8 cellular contexts compared by ENCODE assay signal in the genomic region with DNA sequence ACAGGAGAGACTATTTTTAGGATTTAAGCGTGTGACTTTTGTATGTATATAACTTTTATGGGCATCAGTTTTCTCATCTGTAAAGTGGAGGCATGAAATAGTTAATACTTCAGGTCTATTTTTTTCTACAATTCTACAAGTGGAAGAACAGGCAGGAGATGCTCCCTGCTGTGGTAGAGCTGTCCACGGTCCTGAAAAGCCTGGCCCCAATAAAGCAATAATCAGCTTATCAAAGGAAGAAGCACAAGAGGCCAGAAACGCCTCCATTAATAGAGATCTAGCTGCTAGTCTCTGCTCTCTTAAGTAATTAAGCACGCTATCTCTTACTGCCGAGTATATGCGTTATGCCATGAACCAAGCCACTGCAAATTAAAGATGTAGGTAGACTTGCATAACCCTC. TPM values are rescaled to one million over a fixed set of nuclear protein-coding genes. Genes with fewer than 3 reads are reported as not detected.
DNase-seq lines count a peak whose midpoint lies in the region; ATAC-seq, FAIRE-seq and TF ChIP-seq lines count a peak whose summit lies in the region.

No MANE protein-coding gene starts in this region.

- no peak overlapping the region for H3K27ac ChIP-seq in dorsolateral prefrontal cortex

- H3K4me1 Mint-ChIP-seq in activated CD4-positive, alpha-beta T cell treated with anti-CD3 and anti-CD28 coated beads, Interleukin-2, amount 10 ng/mL, durations not matched to agents 7 days and 5 days: no peaks in the 10 kb centered on the region

- intact Hi-C loops in dorsolateral prefrontal cortex (cut with DNase I): no loop called here

- DNase-seq in AG09309 (ENCODE audit: low read depth) (peak; percentile 5), HPDE6-E6E7 (ENCODE audit: extremely low spot score) (peak; percentile 4), iris pigment epithelial cell (ENCODE audit: low read depth) (peak; percentile 66), dorsolateral prefrontal cortex (no peak), anterior cingulate cortex (lab: John Stamatoyannopoulos, UW) (no peak), GM12891 (ENCODE audit: insufficient read length, low spot score) (no peak)
- peak; percentile 44 for DNase-seq in activated CD4-positive, alpha-beta T cell treated with anti-CD3 and anti-CD28 coated beads, Interleukin-2, amount 10 ng/mL, durations not matched to agents 7 days and 5 days

- no peak for TF ChIP-seq CTCF in AG09309 (IDR thresholded peaks at IDR 0.05; ENCODE audit: control insufficient read depth, insufficient read depth, low read depth, low read length, missing control alignments)
- TF ChIP-seq CTCF in dorsolateral prefrontal cortex (IDR thresholded peaks at IDR 0.05 in 54 of 56, conservative IDR thresholded peaks at IDR 0.05 in 2 of 56; ENCODE audit: low read depth in 1 of 56, partially characterized antibody in 56 of 56): no peak

- ATAC-seq in GM21526 (IDR thresholded peaks at IDR 0.05; ENCODE audit: low FRiP score, unreplicated experiment): no peak

- CTCF ChIA-PET in activated CD4-positive, alpha-beta T cell treated with anti-CD3 and anti-CD28 coated beads, Interleukin-2, amount 10 ng/mL, durations not matched to agents 7 days and 5 days (lab: Charles Lee): no interaction called here

- no peaks in the 10 kb centered on the region for H3K36me3 Mint-ChIP-seq in activated CD4-positive, alpha-beta T cell treated with anti-CD3 and anti-CD28 coated beads, Interleukin-2, amount 10 ng/mL, durations not matched to agents 7 days and 5 days (ENCODE audit: low read depth)

- no peak overlapping the region for H3K27ac Mint-ChIP-seq in activated CD4-positive, alpha-beta T cell treated with anti-CD3 and anti-CD28 coated beads, Interleukin-2, amount 10 ng/mL, durations not matched to agents 7 days and 5 days

- no peak for FAIRE-seq in GM12891 (lab: Jason Lieb, UNC)

- TF ChIP-seq POLR2A in GM12891 (IDR thresholded peaks at IDR 0.05; ENCODE audit: low read depth, low read length): no peak

- no peak overlapping the region for H3K4me3 ChIP-seq in AG09309 (ENCODE audit: control insufficient read depth, low read depth, low read length)
- H3K4me3 ChIP-seq in dorsolateral prefrontal cortex: no peak overlapping the region

- no peak overlapping the region for H3K4me3 Mint-ChIP-seq in activated CD4-positive, alpha-beta T cell treated with anti-CD3 and anti-CD28 coated beads, Interleukin-2, amount 10 ng/mL, durations not matched to agents 7 days and 5 days

- POLR2A ChIA-PET in activated CD4-positive, alpha-beta T cell treated with anti-CD3 and anti-CD28 coated beads, Interleukin-2, amount 10 ng/mL, durations not matched to agents 7 days and 5 days (lab: Charles Lee): no interaction called here

- H3K27me3 ChIP-seq in dorsolateral prefrontal cortex: peaks cover 0 to 7% (median 0%) of the 10 kb centered on the region in 45 donors

- peaks cover 2% of the 10 kb centered on the region for H3K27me3 Mint-ChIP-seq in activated CD4-positive, alpha-beta T cell treated with anti-CD3 and anti-CD28 coated beads, Interleukin-2, amount 10 ng/mL, durations not matched to agents 7 days and 5 days

- H3K9me3 Mint-ChIP-seq in activated CD4-positive, alpha-beta T cell treated with anti-CD3 and anti-CD28 coated beads, Interleukin-2, amount 10 ng/mL, durations not matched to agents 7 days and 5 days: no peaks in the 10 kb centered on the region

TF ChIP-seq in GM12891, 5 proteins besides CTCF, POLR2A, EP300 and RAD21:
- TF ChIP-seq SPI1 (IDR thresholded peaks at IDR 0.05; ENCODE audit: low read depth, low read length) (no peak), TAF1 (IDR thresholded peaks at IDR 0.05; ENCODE audit: low read depth, low read length) (no peak), POU2F2 (IDR thresholded peaks at IDR 0.05; ENCODE audit: low read depth, low read length) (no peak), PAX5 (IDR thresholded peaks at IDR 0.05; ENCODE audit: insufficient read depth, low read length, severe bottlenecking) (no peak), POLR2AphosphoS5 (IDR thresholded peaks at IDR 0.05; ENCODE audit: low read depth, low read length) (no peak)

RNA-seq across cellular contexts. Expression of a gene that starts 28.0 kb away (rescaled TPM):
- total RNA-seq in activated CD4-positive, alpha-beta T cell treated with anti-CD3 and anti-CD28 coated beads, Interleukin-2, amount 10 ng/mL, durations not matched to agents 7 days and 5 days: under 1 TPM in 1 of 2 experiments, not detected in 1; 0.12 TPM
- total RNA-seq in dorsolateral prefrontal cortex: 100 to 1,000 TPM in 117 of 120 experiments, 10 to 100 TPM in 3; 84.2 to 234 (median 141) TPM
- not detected for polyA plus RNA-seq in GM12891 (2012; ENCODE audit: low read depth, missing spikeins)

Comparison
In these comparisons a context has a peak if more than half of its experiments do, and no peak if none do; other contexts are left out.
1. DNase-seq: peak in AG09309 (single experiment), HPDE6-E6E7 (single experiment), activated CD4-positive, alpha-beta T cell treated with anti-CD3 and anti-CD28 coated beads, Interleukin-2, amount 10 ng/mL, durations not matched to agents 7 days and 5 days (single experiment) and iris pigment epithelial cell (single experiment); none in dorsolateral prefrontal cortex (0 of 10), anterior cingulate cortex (0 of 58) and GM12891 (single experiment).
2. RNA of a gene that starts 28.0 kb away (total RNA-seq): 84.2 to 234 TPM in dorsolateral prefrontal cortex; 0.12 TPM in activated CD4-positive, alpha-beta T cell treated with anti-CD3 and anti-CD28 coated beads, Interleukin-2, amount 10 ng/mL, durations not matched to agents 7 days and 5 days; every median in the first group is over 10 times any median in the second.